ENCODE assay signal across 1 cellular context in genomic region chr4:143402776-143403550, GRCh38.
TF ChIP-seq lines count a peak whose summit lies in the region.

No MANE protein-coding gene starts in this region.

TF ChIP-seq in GM12878, 131 proteins besides CTCF, POLR2A, EP300 and RAD21 (continued from another document):
- TF ChIP-seq SKIL (IDR thresholded peaks at IDR 0.05; ENCODE audit: low read depth, poor library complexity, severe bottlenecking) (peak; percentile 37), CREM (IDR thresholded peaks at IDR 0.05; ENCODE audit: low read depth) (0 out of 2 replicates have a peak, but pooled peaks have one; percentile 10)
TF ChIP-seq in GM12878: peak in this region for 4.
